In the genomic region with DNA sequence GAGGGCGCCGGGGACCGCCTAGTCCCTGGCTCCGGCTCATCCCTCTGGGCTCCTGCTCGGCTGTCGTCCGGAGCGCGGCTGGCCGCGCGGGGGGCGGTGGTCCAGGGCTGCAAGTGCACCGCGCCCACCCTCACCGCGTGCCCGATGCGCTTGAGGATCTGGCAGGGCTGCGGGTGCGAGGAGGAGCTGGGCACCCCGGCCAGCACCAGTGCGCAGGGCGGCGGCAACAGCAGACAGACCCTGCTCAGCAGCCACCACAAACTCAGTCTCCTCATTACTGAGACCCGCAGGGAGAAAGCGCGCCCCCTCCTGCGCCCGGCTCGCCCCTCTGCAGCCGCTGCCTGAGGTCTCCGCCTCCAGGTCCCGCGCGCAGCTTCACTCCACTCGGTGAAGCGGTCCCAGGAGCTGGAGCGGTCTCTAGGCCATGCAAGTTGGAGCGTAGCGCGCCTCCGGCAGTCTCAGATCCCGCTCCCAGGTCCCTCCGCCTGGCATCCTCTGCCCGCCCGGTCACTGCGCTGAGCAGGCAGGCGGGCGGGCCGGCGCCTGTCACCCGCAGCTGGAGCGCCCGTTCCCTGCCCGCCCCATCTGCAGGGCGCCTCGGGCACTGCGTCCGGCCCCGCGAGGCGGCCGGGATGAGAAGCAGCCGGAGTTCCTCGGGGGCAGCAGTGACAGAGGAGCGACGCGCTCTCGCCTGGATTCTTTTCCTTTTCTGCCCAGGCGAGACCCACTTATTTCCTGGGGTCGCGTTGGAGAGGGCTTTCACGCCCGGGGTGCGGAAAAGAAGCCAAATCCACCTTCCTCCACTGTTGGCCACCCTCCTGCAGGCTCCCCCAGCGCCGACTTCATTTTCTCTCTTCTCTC, we compare ENCODE assay signal across 9 cellular contexts. TPM values are rescaled to one million over a fixed set of nuclear protein-coding genes. Genes with fewer than 3 reads are reported as not detected.
DNase-seq lines count a peak whose midpoint lies in the region; ATAC-seq, FAIRE-seq and TF ChIP-seq lines count a peak whose summit lies in the region.
"Had no signal": no experiment of that assay in that cellular context is flagged by ENCODE, and none has a peak within 500 bp of the region (broad histone marks: within the 10 kb centered on the region; RNA-seq: fewer than 3 reads in every experiment).

No MANE protein-coding gene starts in this region.

- H3K27me3 ChIP-seq in pancreas, result peaks cover 4 to 43% (median 10%) of the 10 kb centered on the region in 4 donors

- no peaks in the 10 kb centered on the region for H3K36me3 ChIP-seq in pancreas

- no peak for FAIRE-seq in pancreas (lab: Jason Lieb, UNC)

- TF ChIP-seq CTCF in pancreas (IDR thresholded peaks at IDR 0.05), result no peak

- peak overlapping the region; percentile 3 to 36 (median 18) for H3K4me3 ChIP-seq in pancreas

- ATAC-seq in pancreas (peak; percentile 60 to 91 (median 81)), HG02588 (IDR thresholded peaks at IDR 0.05; ENCODE audit: unreplicated experiment) (no peak)

- H3K4me1 ChIP-seq in pancreas, result peaks cover 0 to 14% (median 7%) of the 10 kb centered on the region in 3 donors

- H3K9me3 ChIP-seq in pancreas, result no peaks in the 10 kb centered on the region

- no peak overlapping the region for H3K27ac ChIP-seq in pancreas

- intact Hi-C loops in pancreas (cut with DNase I), result no loop called here

- WGBS in pancreas, 2 donors, result 2% methylated on average over 43 to 78 of the region's 78 CpGs

- DNase-seq in Daoy (ENCODE audit: low read depth) (peak; percentile 4), NCI-H2171 (lab: John Stamatoyannopoulos, UW) (peak; percentile 42), glomerular visceral epithelial cell (ENCODE audit: extremely low spot score) (peak; percentile 33), pancreas (peak in 4 of 6 donors; percentile 9 to 73 (median 36)), NCI-H187 treated with DMSO at 0.1 percent for 48 hours (lab: John Stamatoyannopoulos, UW) (no peak), RPMI8226 (no peak), HT-29 (ENCODE audit: low spot score) (no peak)

RNA-seq across cellular contexts. Expression of a gene that starts 0.5 kb away (rescaled TPM):
- not detected in 2 replicates for total RNA-seq in Daoy (2014; rRNA removed; shearing (Covaris generic))
- under 1 TPM in 4 of 6 donors, not detected in 2; 0.03 to 0.08 (median 0.05) TPM for total RNA-seq in pancreas
- under 1 TPM; under 0.01 to 0.09 TPM for polyA plus RNA-seq in pancreas
- total RNA-seq in HT-29 (2014; rRNA removed; shearing (Covaris generic)), result not detected in 2 replicates
- total RNA-seq: kidney epithelial cell had no signal

Comparison
In these comparisons a context has a peak if more than half of its experiments do, and no peak if none do; other contexts are left out.
1. DNase-seq: peak in Daoy (single experiment), NCI-H2171 (single experiment), glomerular visceral epithelial cell (single experiment) and pancreas (4 of 6); none in NCI-H187 treated with DMSO at 0.1 percent for 48 hours (single experiment), RPMI8226 (single experiment) and HT-29 (single experiment).